In the genomic region with DNA sequence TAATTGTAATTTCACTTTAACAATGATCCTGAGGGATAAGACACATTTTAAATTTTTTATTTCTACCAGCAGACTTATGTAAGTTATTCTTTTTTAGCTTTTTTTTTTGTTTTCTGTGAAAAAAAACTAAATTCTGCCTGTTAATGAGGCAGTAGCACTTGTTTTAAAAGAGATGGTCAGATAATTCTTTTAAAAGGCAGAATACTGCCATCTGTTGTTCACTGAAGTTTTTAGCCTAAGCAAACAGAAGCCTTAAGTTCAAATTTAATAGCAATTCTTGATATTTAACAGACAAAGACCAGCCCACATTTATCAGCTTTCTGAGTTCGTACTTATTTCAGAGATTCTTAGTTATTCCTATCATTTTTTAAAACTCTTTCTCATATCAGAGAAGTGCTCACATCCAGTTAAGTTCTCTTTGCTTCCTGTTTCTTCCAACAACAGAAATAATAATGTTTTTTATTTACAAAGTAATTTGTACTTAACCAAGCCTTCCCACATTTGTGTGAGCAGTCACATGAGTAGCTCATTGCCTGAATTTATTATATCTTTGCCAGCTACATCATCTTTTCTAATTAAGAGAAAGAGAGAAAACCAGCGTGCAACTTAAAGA, we compare ENCODE assay signal across 8 cellular contexts.
DNase-seq lines count a peak whose midpoint lies in the region; ATAC-seq, FAIRE-seq and TF ChIP-seq lines count a peak whose summit lies in the region.

No MANE protein-coding gene starts in this region.

- H3K27me3 ChIP-seq in Caco-2 (replicated peaks; ENCODE audit: control insufficient read depth, insufficient read depth, low read length), result no peaks in the 10 kb centered on the region
- H3K27me3 ChIP-seq in GM12878 (replicated peaks in 1 of 2; ENCODE audit: control insufficient read depth in 2 of 2, insufficient read depth in 2 of 2, low read length in 1 of 2), result no peaks in the 10 kb centered on the region

- H3K27me3 Mint-ChIP-seq in Caco-2 (ENCODE audit: insufficient read depth, unreplicated experiment), result peaks cover 2% of the 10 kb centered on the region

- POLR2A ChIA-PET in Caco-2 (lab: Charles Lee), result no interaction called here
- POLR2A ChIA-PET in GM12878 (lab: Charles Lee), result no interaction called here

- in situ Hi-C loops in GM12878 (cut with MboI), result no loop called here

- TF ChIP-seq CTCF in Caco-2 (IDR thresholded peaks at IDR 0.05; ENCODE audit: insufficient read depth in 1 of 2, low read depth in 1 of 2, low read length in 1 of 2, severe bottlenecking in 1 of 2, unreplicated experiment in 1 of 2), result peak; percentile 55 to 64
- peak; percentile 44 for TF ChIP-seq CTCF in NB4 (IDR thresholded peaks at IDR 0.05; ENCODE audit: low read depth, low read length)
- TF ChIP-seq CTCF in GM12878 (IDR thresholded peaks at IDR 0.05 in 2 of 3, conservative IDR thresholded peaks at IDR 0.05 in 1 of 3; ENCODE audit: control insufficient read depth in 2 of 3, extremely low read depth in 1 of 3, insufficient read depth in 1 of 3, low read depth in 3 of 3, low read length in 3 of 3), result peak in 1 of 3 experiments; percentile 41; a peak in 1 of 6 replicates

- 0% methylated on average over 2 of the region's 2 CpGs for WGBS in GM12878 (ENCODE audit: insufficient coverage, insufficient replicate concordance, low lambda C conversion rate, missing lambda C conversion rate)

- H3K4me2 ChIP-seq in GM12878 (ENCODE audit: control insufficient read depth, insufficient read depth), result no peak overlapping the region

- H3K36me3 Mint-ChIP-seq in Caco-2 (ENCODE audit: insufficient read depth, unreplicated experiment), result no peaks in the 10 kb centered on the region

- H3K4me1 ChIP-seq in Caco-2 (no peaks in the 10 kb centered on the region), GM12878 (ENCODE audit: control insufficient read depth, insufficient read depth, low read length) (no peaks in the 10 kb centered on the region)

- no peaks in the 10 kb centered on the region for H3K9me3 Mint-ChIP-seq in Caco-2 (ENCODE audit: unreplicated experiment)

- no peak for TF ChIP-seq POLR2A in NB4 (IDR thresholded peaks at IDR 0.05; ENCODE audit: extremely low read depth, insufficient read length)
- no peak for TF ChIP-seq POLR2A in GM12878 (IDR thresholded peaks at IDR 0.05; ENCODE audit: low read depth, low read length)
- TF ChIP-seq POLR2A in H54 (IDR thresholded peaks at IDR 0.05; ENCODE audit: low read depth, low read length), result no peak

- RAD21 ChIA-PET in GM12878 (lab: Charles Lee; ENCODE audit: unreplicated experiment), result interaction anchor here (1.0 kb wide), 1 partner anchor 686 kb away, joined by 3 read pairs; no protein-coding TSS in a partner anchor

- no peak for ATAC-seq in GM12878

- H3K36me3 ChIP-seq in Caco-2 (ENCODE audit: control insufficient read depth, insufficient read depth, low read length) (no peaks in the 10 kb centered on the region), GM12878 (ENCODE audit: control insufficient read depth in 2 of 2, insufficient read depth in 2 of 2, low read length in 1 of 2) (no peaks in the 10 kb centered on the region)

- no peak overlapping the region for H2AFZ ChIP-seq in GM12878 (ENCODE audit: control insufficient read depth, low read depth, low read length)

- H3K4me3 Mint-ChIP-seq in Caco-2 (ENCODE audit: unreplicated experiment), result no peak overlapping the region

- peak in 1 of 2 experiments; percentile 17 for DNase-seq in Caco-2
- peak; percentile 68 for DNase-seq in NB4 (ENCODE audit: low read depth)
- DNase-seq in GM12878 (ENCODE audit: low read depth, low spot score), result no peak
- peak; percentile 34 for DNase-seq in kidney glomerular epithelial cell (lab: John Stamatoyannopoulos, UW)
- no peak for DNase-seq in NCI-H1930 (lab: John Stamatoyannopoulos, UW)
- no peak for DNase-seq in H54 (ENCODE audit: insufficient read length, low spot score)
- DNase-seq in NK-92 (lab: John Stamatoyannopoulos, UW; ENCODE audit: unreplicated experiment), result no peak
- no peak for DNase-seq in NCI-H524 treated with DMSO at 0.1 percent for 48 hours (lab: John Stamatoyannopoulos, UW)

- BruUV-seq in Caco-2 (replicated peaks; lab: Mats Ljungman, UMichigan), result no TSS peak
- no TSS peak for BruUV-seq in GM12878 (replicated peaks; lab: Mats Ljungman, UMichigan)

- intact Hi-C loops in Caco-2 (cut with micrococcal nuclease; ENCODE audit: unreplicated experiment), result loop anchor here (1.0 to 5.0 kb wide), 3 partner anchors 114 to 862 kb away; no protein-coding TSS in a partner anchor
- intact Hi-C loops in GM12878 (cut with micrococcal nuclease; ENCODE audit: unreplicated experiment), result loop anchor here (2.0 to 5.0 kb wide), 3 partner anchors 137 to 844 kb away; no protein-coding TSS in a partner anchor

- H3K4me1 Mint-ChIP-seq in Caco-2 (ENCODE audit: low read depth, unreplicated experiment), result no peaks in the 10 kb centered on the region

- no peak overlapping the region for H3K27ac Mint-ChIP-seq in Caco-2 (ENCODE audit: unreplicated experiment)

- peak; percentile 32; the same call in 1 of the 2 replicates for TF ChIP-seq RAD21 in GM12878 (IDR thresholded peaks at IDR 0.05; ENCODE audit: insufficient read depth, low read depth, low read length)

- CTCF ChIA-PET in Caco-2 (lab: Charles Lee), result interaction anchor here (0.6 kb wide), 1 partner anchor 348 kb away, joined by 3 read pairs; no protein-coding TSS in a partner anchor
- CTCF ChIA-PET in GM12878 (lab: Yijun Ruan, JAX), result interaction anchor here (1.2 to 1.7 kb wide), 3 partner anchors 46 to 139 kb away, joined by 4 to 5 read pairs (median 4); no protein-coding TSS in a partner anchor

- no peaks in the 10 kb centered on the region for H3K79me2 ChIP-seq in GM12878 (ENCODE audit: control insufficient read depth, insufficient read depth, low read length)

- FAIRE-seq in GM12878 (lab: Jason Lieb, UNC) (no peak), H54 (lab: Jason Lieb, UNC) (no peak)

- no peak overlapping the region for H3K27ac ChIP-seq in GM12878 (ENCODE audit: control insufficient read depth, insufficient read depth)

- H3K4me3 ChIP-seq in Caco-2 (ENCODE audit: low read depth, low read length) (no peak overlapping the region), NB4 (ENCODE audit: low read depth, low read length) (no peak overlapping the region), GM12878 (no peak overlapping the region)

- H3K9ac ChIP-seq in GM12878 (ENCODE audit: control insufficient read depth, insufficient read depth, low read length), result no peak overlapping the region

- SMC1A ChIA-PET in GM12878 (lab: Charles Lee; ENCODE audit: uncharacterized antibody, unreplicated experiment), result interaction anchor here (0.6 to 1.2 kb wide), 3 partner anchors 30 to 501 kb away, joined by 3 to 4 read pairs (median 3); no protein-coding TSS in a partner anchor

- no peak for TF ChIP-seq EP300 in GM12878 (IDR thresholded peaks at IDR 0.05; ENCODE audit: borderline replicate concordance in 1 of 2, control insufficient read depth in 1 of 2, low read depth in 2 of 2, low read length in 2 of 2)

- H3K9me3 ChIP-seq in Caco-2, result no peaks in the 10 kb centered on the region
- H3K9me3 ChIP-seq in GM12878 (replicated peaks; ENCODE audit: control insufficient read depth, insufficient read depth, low read length), result no peaks in the 10 kb centered on the region

- H4K20me1 ChIP-seq in GM12878 (ENCODE audit: control insufficient read depth, insufficient read depth), result no peaks in the 10 kb centered on the region

TF ChIP-seq in GM12878, 131 proteins besides CTCF, POLR2A, EP300 and RAD21:
- 0 out of 2 replicates have a peak, but pooled peaks have one; percentile 12 for TF ChIP-seq SMC3 (IDR thresholded peaks at IDR 0.05; ENCODE audit: borderline replicate concordance, low read length)
- TF ChIP-seq ZNF207 (IDR thresholded peaks at IDR 0.05; ENCODE audit: borderline replicate concordance), result no peak
TF ChIP-seq in GM12878: peak in this region for 1.

Comparison
In these comparisons a context has a peak if more than half of its experiments do, and no peak if none do; other contexts are left out.
1. DNase-seq: peak in NB4 (single experiment) and kidney glomerular epithelial cell (single experiment); none in GM12878 (single experiment), NCI-H1930 (0 of 2), H54 (single experiment), NK-92 (single experiment) and NCI-H524 treated with DMSO at 0.1 percent for 48 hours (single experiment).